Comparison of ENCODE assay signal across 8 cellular contexts in genomic region chr16:57985204-57986121, GRCh38. TPM values are rescaled to one million over a fixed set of nuclear protein-coding genes. Genes with fewer than 3 reads are reported as not detected.
DNase-seq lines count a peak whose midpoint lies in the region; ATAC-seq, FAIRE-seq and TF ChIP-seq lines count a peak whose summit lies in the region.

No MANE protein-coding gene starts in this region.

- ATAC-seq in K562 = peak; percentile 72
- peak; percentile 43 to 45 (median 44) for ATAC-seq in right lobe of liver

- no peak for TF ChIP-seq EP300 in K562 (IDR thresholded peaks at IDR 0.05; ENCODE audit: low read length)

- no peak for TF ChIP-seq CTCF in K562 (IDR thresholded peaks at IDR 0.05 in 2 of 3, conservative IDR thresholded peaks at IDR 0.05 in 1 of 3; ENCODE audit: insufficient read depth in 2 of 3, low read depth in 1 of 3, low read length in 3 of 3)
- no peak for TF ChIP-seq CTCF in right lobe of liver (IDR thresholded peaks at IDR 0.05)
- no peak for TF ChIP-seq CTCF in thyroid gland (IDR thresholded peaks at IDR 0.05)

- POLR2A ChIA-PET in K562 (lab: Yijun Ruan, JAX) = interaction anchor here (0.6 to 0.7 kb wide), 3 partner anchors 9 to 144 kb away, joined by 3 to 5 read pairs (median 3); a partner anchor contains a TSS

- FAIRE-seq in K562 (lab: Jason Lieb, UNC) = no peak

- peak overlapping the region; percentile 44 to 91; a peak in 3 of 4 replicates for H3K9ac ChIP-seq in K562 (ENCODE audit: insufficient read depth in 1 of 2, low read depth in 2 of 2, low read length in 2 of 2)

- CTCF ChIA-PET in K562 (lab: Yijun Ruan, JAX; ENCODE audit: low intra/inter-chr PET ratio) = no interaction called here

- H3K4me2 ChIP-seq in K562 (ENCODE audit: insufficient read depth, low read length) = peak overlapping the region; percentile 88

- 38% methylated on average over 27 of the region's 60 CpGs for WGBS in K562 (ENCODE audit: insufficient coverage, low coverage, missing lambda C conversion rate)
- WGBS in right lobe of liver (ENCODE audit: insufficient coverage, low coverage, low lambda C conversion rate, missing lambda C conversion rate) = 23% methylated on average over 30 of the region's 60 CpGs
- 52 to 57% methylated on average over 20 to 23 of the region's 60 CpGs for WGBS in thyroid gland, 2 donors

- DNase-seq in stimulated activated CD4-positive, alpha-beta T cell treated with anti-CD3 and anti-CD28 coated beads, Interleukin-15, amount 100 ng/mL, for 24 hours = peak; percentile 43
- no peak for DNase-seq in stimulated activated CD4-positive, alpha-beta T cell treated with anti-CD3 and anti-CD28 coated beads, Interleukin-2, amount 100 ng/mL, for 48 hours
- peak; percentile 51 to 79 (median 76) for DNase-seq in K562 (ENCODE audit: extremely low read depth in 1 of 4, low spot score in 3 of 4)
- DNase-seq in right lobe of liver = no peak
- peak; percentile 29 to 36 for DNase-seq in thyroid gland
- no peak for DNase-seq in NCI-H146 (lab: John Stamatoyannopoulos, UW)
- no peak for DNase-seq in NCI-H748 (lab: John Stamatoyannopoulos, UW; ENCODE audit: unreplicated experiment)
- DNase-seq in NCI-H446 treated with DMSO at 0.1 percent for 48 hours (lab: John Stamatoyannopoulos, UW) = no peak

- H3K4me1 ChIP-seq in K562 (replicated peaks in 1 of 2; ENCODE audit: control insufficient read depth in 2 of 2, insufficient read depth in 2 of 2, low read length in 2 of 2) = peaks cover 6 to 21% of the 10 kb centered on the region in 2 experiments; a peak in 4 of 5 replicates
- H3K4me1 ChIP-seq in right lobe of liver = peaks cover 0 to 6% (median 0%) of the 10 kb centered on the region in 4 donors
- peaks cover 17 to 42% of the 10 kb centered on the region in 2 donors for H3K4me1 ChIP-seq in thyroid gland

- H3K36me3 ChIP-seq in K562 (ENCODE audit: control insufficient read depth, insufficient read depth, low read length) (no peaks in the 10 kb centered on the region), right lobe of liver (no peaks in the 10 kb centered on the region), thyroid gland (no peaks in the 10 kb centered on the region)

- in situ Hi-C loops in K562 (cut with MboI) = no loop called here

- peak overlapping the region; percentile 95 for H2AFZ ChIP-seq in K562 (ENCODE audit: low read depth, low read length)

- no peaks in the 10 kb centered on the region for H4K20me1 ChIP-seq in K562 (replicated peaks; ENCODE audit: control insufficient read depth, insufficient read depth, low read length)

- intact Hi-C loops in K562 (cut with micrococcal nuclease) (no loop called here), right lobe of liver (cut with DNase I) (no loop called here), thyroid gland (cut with DNase I) (no loop called here)

- no peaks in the 10 kb centered on the region for H3K79me2 ChIP-seq in K562 (ENCODE audit: control insufficient read depth, insufficient read depth, low read length)

- BruUV-seq in K562 (replicated peaks; lab: Mats Ljungman, UMichigan) = no TSS peak

- no peak for TF ChIP-seq RAD21 in K562 (CRISPR knock-in tag; conservative IDR thresholded peaks at IDR 0.05 in 1 of 2, IDR thresholded peaks at IDR 0.05 in 1 of 2)

- no peak for TF ChIP-seq POLR2A in K562 (conservative IDR thresholded peaks at IDR 0.05)
- no peak for TF ChIP-seq POLR2A in right lobe of liver (IDR thresholded peaks at IDR 0.05)
- no peak for TF ChIP-seq POLR2A in thyroid gland (IDR thresholded peaks at IDR 0.05)

- H3K9me3 ChIP-seq in K562 (replicated peaks; ENCODE audit: control insufficient read depth, insufficient read depth, low read depth, low read length) = no peaks in the 10 kb centered on the region
- no peaks in the 10 kb centered on the region for H3K9me3 ChIP-seq in right lobe of liver
- H3K9me3 ChIP-seq in thyroid gland = no peaks in the 10 kb centered on the region

- H3K27me3 ChIP-seq in K562 (ENCODE audit: control insufficient read depth in 2 of 2, insufficient read depth in 2 of 2, low read length in 2 of 2) (no peaks in the 10 kb centered on the region), right lobe of liver (peaks cover 0 to 6% of the 10 kb centered on the region in 2 donors), thyroid gland (no peaks in the 10 kb centered on the region)

- H3K27ac ChIP-seq in K562 (ENCODE audit: extremely low read depth, low read depth, low read length) = no peak overlapping the region
- H3K27ac ChIP-seq in right lobe of liver = no peak overlapping the region
- peak overlapping the region; percentile 54 to 70 (median 63) for H3K27ac ChIP-seq in thyroid gland

- H3K4me3 ChIP-seq in K562 (peak overlapping the region; percentile 55), right lobe of liver (peak overlapping the region; percentile 25 to 43 (median 29)), thyroid gland (replicated peaks in 1 of 3) (peak overlapping the region; percentile 5 to 38 (median 17))

- H3K9me1 ChIP-seq in K562 (ENCODE audit: control insufficient read depth, insufficient read depth, low read length) = no peaks in the 10 kb centered on the region

RNA-seq across cellular contexts. Expression of gene CNGB1, which starts 14.5 kb away (rescaled TPM):
- not detected in 2 replicates for total RNA-seq in K562 (2011; cell fraction: chromatin; rRNA removed; ENCODE audit: low replicate concordance)
- total RNA-seq in K562 (2011; cell fraction: nucleolus; rRNA removed) = not detected in 2 replicates
- not detected in 2 replicates for total RNA-seq in K562 (2011; cell fraction: nucleoplasm; rRNA removed)
- total RNA-seq in K562 (2014; rRNA removed) (not detected in 2 replicates), K562 (2014; rRNA removed; fragmentation: Illumina TruSeq; extraction: Trizol) (not detected in 2 replicates), K562 (2015; rRNA removed; fragmentation: Illumina TruSeq; extraction: Trizol) (not detected in 2 replicates), K562 (2021) (not detected in 2 replicates), right lobe of liver (not detected), thyroid gland (under 1 TPM in 1 of 4 donors, not detected in 3; 0.13 TPM)
- polyA plus RNA-seq in K562 (2011; rRNA removed) (not detected in 2 replicates), K562 (2014; fragmentation: Illumina TruSeq; extraction: Trizol) (not detected in 2 replicates), K562 (2014; fragmentation: Nextera tagmentation; extraction: Ambion mirVana) (not detected), K562 (2014; rRNA removed) (not detected in 2 replicates)
- not detected in 2 replicates for polyA plus RNA-seq in K562 (2011; cell fraction: cytosol; rRNA removed)
- not detected in 2 replicates for polyA plus RNA-seq in K562 (2011; cell fraction: nucleus; rRNA removed)
- polyA plus RNA-seq in K562 (2012) = not detected in 2 replicates
- polyA minus RNA-seq in K562 (2011; rRNA and poly(A)+ RNA removed) = not detected in 2 replicates
- not detected in 2 replicates for polyA minus RNA-seq in K562 (2011; cell fraction: cytosol; rRNA and poly(A)+ RNA removed)
- not detected in 2 replicates for polyA minus RNA-seq in K562 (2011; cell fraction: nucleus; rRNA and poly(A)+ RNA removed)

RNA-seq across cellular contexts. Expression of gene ZNF319, which starts 15.0 kb away (rescaled TPM):
- total RNA-seq in K562 (2011; cell fraction: chromatin; rRNA removed; ENCODE audit: low replicate concordance) = 3.7 and 13.4 TPM in 2 replicates
- 6.6 and 7.3 TPM in 2 replicates for total RNA-seq in K562 (2011; cell fraction: nucleolus; rRNA removed)
- 3.7 and 4.7 TPM in 2 replicates for total RNA-seq in K562 (2011; cell fraction: nucleoplasm; rRNA removed)
- total RNA-seq in K562 (2014; rRNA removed) = 1.4 TPM in 2 replicates
- 0.80 and 0.87 TPM in 2 replicates for total RNA-seq in K562 (2014; rRNA removed; fragmentation: Illumina TruSeq; extraction: Trizol)
- total RNA-seq in K562 (2015; rRNA removed; fragmentation: Illumina TruSeq; extraction: Trizol) = 1.0 and 1.2 TPM in 2 replicates
- total RNA-seq in K562 (2021) = 5.2 and 5.7 TPM in 2 replicates
- 1.4 and 2.0 TPM in 2 replicates for polyA plus RNA-seq in K562 (2011; rRNA removed)
- polyA plus RNA-seq in K562 (2011; cell fraction: cytosol; rRNA removed) = 2.3 and 3.2 TPM in 2 replicates
- 4.9 and 5.1 TPM in 2 replicates for polyA plus RNA-seq in K562 (2011; cell fraction: nucleus; rRNA removed)
- 3.2 and 6.6 TPM in 2 replicates for polyA plus RNA-seq in K562 (2012)
- 2.1 and 3.6 TPM in 2 replicates for polyA plus RNA-seq in K562 (2014; fragmentation: Illumina TruSeq; extraction: Trizol)
- polyA plus RNA-seq in K562 (2014; fragmentation: Nextera tagmentation; extraction: Ambion mirVana) = under 1 TPM; 0.20 to 0.31 TPM
- polyA plus RNA-seq in K562 (2014; rRNA removed) = 2.7 and 3.2 TPM in 2 replicates
- 2.2 and 3.0 TPM in 2 replicates for polyA minus RNA-seq in K562 (2011; rRNA and poly(A)+ RNA removed)
- 3.2 and 6.1 TPM in 2 replicates for polyA minus RNA-seq in K562 (2011; cell fraction: cytosol; rRNA and poly(A)+ RNA removed)
- polyA minus RNA-seq in K562 (2011; cell fraction: nucleus; rRNA and poly(A)+ RNA removed) = 5.5 and 6.2 TPM in 2 replicates
- total RNA-seq in right lobe of liver = 1 to 10 TPM; 2.5 to 4.9 (median 3.4) TPM
- total RNA-seq in thyroid gland = 10 to 100 TPM; 12.1 to 24.0 (median 18.7) TPM

RNA-seq across cellular contexts. Expression of gene USB1, which starts 15.7 kb away (rescaled TPM):
- 49.8 and 89.2 TPM in 2 replicates for total RNA-seq in K562 (2011; cell fraction: chromatin; rRNA removed; ENCODE audit: low replicate concordance)
- total RNA-seq in K562 (2011; cell fraction: nucleolus; rRNA removed) = 52.8 and 56.4 TPM in 2 replicates
- 57.2 and 72.5 TPM in 2 replicates for total RNA-seq in K562 (2011; cell fraction: nucleoplasm; rRNA removed)
- 18.0 and 19.4 TPM in 2 replicates for total RNA-seq in K562 (2014; rRNA removed)
- total RNA-seq in K562 (2014; rRNA removed; fragmentation: Illumina TruSeq; extraction: Trizol) = 12.1 and 13.1 TPM in 2 replicates
- 16.0 and 18.9 TPM in 2 replicates for total RNA-seq in K562 (2015; rRNA removed; fragmentation: Illumina TruSeq; extraction: Trizol)
- total RNA-seq in K562 (2021) = 69.6 and 73.6 TPM in 2 replicates
- polyA plus RNA-seq in K562 (2011; rRNA removed) = 46.2 and 60.1 TPM in 2 replicates
- 64.2 and 91.2 TPM in 2 replicates for polyA plus RNA-seq in K562 (2011; cell fraction: cytosol; rRNA removed)
- 37.6 and 65.1 TPM in 2 replicates for polyA plus RNA-seq in K562 (2011; cell fraction: nucleus; rRNA removed)
- 49.3 and 58.2 TPM in 2 replicates for polyA plus RNA-seq in K562 (2012)
- polyA plus RNA-seq in K562 (2014; fragmentation: Illumina TruSeq; extraction: Trizol) = 64.4 and 93.9 TPM in 2 replicates
- 10 to 100 TPM; 11.6 to 12.1 TPM for polyA plus RNA-seq in K562 (2014; fragmentation: Nextera tagmentation; extraction: Ambion mirVana)
- 53.8 and 67.5 TPM in 2 replicates for polyA plus RNA-seq in K562 (2014; rRNA removed)
- polyA minus RNA-seq in K562 (2011; rRNA and poly(A)+ RNA removed) = 29.9 and 44.9 TPM in 2 replicates
- polyA minus RNA-seq in K562 (2011; cell fraction: cytosol; rRNA and poly(A)+ RNA removed) = 42.9 and 56.9 TPM in 2 replicates
- 27.5 and 27.6 TPM in 2 replicates for polyA minus RNA-seq in K562 (2011; cell fraction: nucleus; rRNA and poly(A)+ RNA removed)
- 10 to 100 TPM; 20.6 to 63.3 (median 25.9) TPM for total RNA-seq in right lobe of liver
- total RNA-seq in thyroid gland = 10 to 100 TPM; 31.4 to 79.0 (median 60.0) TPM

RNA-seq across cellular contexts. Expression of gene MMP15, which starts 40.1 kb away (rescaled TPM):
- 6.1 and 32.3 TPM in 2 replicates for total RNA-seq in K562 (2011; cell fraction: chromatin; rRNA removed; ENCODE audit: low replicate concordance)
- total RNA-seq in K562 (2011; cell fraction: nucleolus; rRNA removed) = 29.6 and 31.0 TPM in 2 replicates
- total RNA-seq in K562 (2011; cell fraction: nucleoplasm; rRNA removed) = 16.6 and 19.7 TPM in 2 replicates
- 10.3 and 11.9 TPM in 2 replicates for total RNA-seq in K562 (2014; rRNA removed)
- total RNA-seq in K562 (2014; rRNA removed; fragmentation: Illumina TruSeq; extraction: Trizol) = 1.9 and 2.9 TPM in 2 replicates
- total RNA-seq in K562 (2015; rRNA removed; fragmentation: Illumina TruSeq; extraction: Trizol) = 5.5 and 5.6 TPM in 2 replicates
- total RNA-seq in K562 (2021) = 20.3 and 20.4 TPM in 2 replicates
- 3.0 and 8.4 TPM in 2 replicates for polyA plus RNA-seq in K562 (2011; rRNA removed)
- 8.5 and 13.5 TPM in 2 replicates for polyA plus RNA-seq in K562 (2011; cell fraction: cytosol; rRNA removed)
- polyA plus RNA-seq in K562 (2011; cell fraction: nucleus; rRNA removed) = 14.8 and 18.6 TPM in 2 replicates
- polyA plus RNA-seq in K562 (2012) = 9.6 and 14.7 TPM in 2 replicates
- 6.3 and 8.6 TPM in 2 replicates for polyA plus RNA-seq in K562 (2014; fragmentation: Illumina TruSeq; extraction: Trizol)
- polyA plus RNA-seq in K562 (2014; fragmentation: Nextera tagmentation; extraction: Ambion mirVana) = under 1 TPM; 0.01 to 0.06 TPM
- polyA plus RNA-seq in K562 (2014; rRNA removed) = 7.9 and 9.6 TPM in 2 replicates
- polyA minus RNA-seq in K562 (2011; rRNA and poly(A)+ RNA removed) = 2.8 and 3.4 TPM in 2 replicates
- polyA minus RNA-seq in K562 (2011; cell fraction: cytosol; rRNA and poly(A)+ RNA removed) = 11.7 and 17.5 TPM in 2 replicates
- 6.5 and 10.6 TPM in 2 replicates for polyA minus RNA-seq in K562 (2011; cell fraction: nucleus; rRNA and poly(A)+ RNA removed)
- 10 to 100 TPM; 22.3 to 76.0 (median 35.2) TPM for total RNA-seq in right lobe of liver
- total RNA-seq in thyroid gland = 100 to 1,000 TPM in 1 of 4 donors, 10 to 100 TPM in 3; 36.5 to 105 (median 80.5) TPM

Comparison
In these comparisons a context has a peak if more than half of its experiments do, and no peak if none do; other contexts are left out.
1. DNase-seq: peak in stimulated activated CD4-positive, alpha-beta T cell treated with anti-CD3 and anti-CD28 coated beads, Interleukin-15, amount 100 ng/mL, for 24 hours (single experiment), K562 (4 of 4) and thyroid gland (2 of 2); none in stimulated activated CD4-positive, alpha-beta T cell treated with anti-CD3 and anti-CD28 coated beads, Interleukin-2, amount 100 ng/mL, for 48 hours (0 of 2), right lobe of liver (0 of 3), NCI-H146 (single experiment), NCI-H748 (single experiment) and NCI-H446 treated with DMSO at 0.1 percent for 48 hours (single experiment).
2. H3K27ac ChIP-seq: peak in thyroid gland (3 of 3); none in K562 (single experiment) and right lobe of liver (0 of 3).
3. Peak in every context shown above with its lines, with median percentiles within 50 percentile points of each other: H3K4me3 ChIP-seq.